Comparison of ENCODE assay signal across 15 cellular contexts in the genomic region with DNA sequence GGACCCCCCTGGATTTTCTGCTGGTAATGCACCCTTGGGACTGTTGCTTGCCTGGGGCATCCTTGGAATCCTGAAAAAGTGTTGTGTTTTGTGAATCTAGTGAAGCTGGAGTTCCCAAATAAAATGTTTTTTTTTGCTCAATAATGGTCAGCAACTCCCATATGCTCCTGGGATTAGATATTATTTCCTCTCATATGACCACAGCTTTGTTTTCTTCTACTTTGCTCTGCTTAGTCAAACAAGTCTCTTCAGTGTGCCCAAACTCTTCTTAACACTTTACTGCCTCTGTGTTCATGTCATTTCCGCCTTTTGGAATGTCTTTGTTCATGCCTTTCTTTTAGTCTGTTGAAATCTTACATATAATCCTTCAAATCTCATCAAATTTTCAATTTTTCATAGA.
A peak's percentile ranks its signal among the peaks of the same experiment; 100 is the strongest.
DNase-seq lines count a peak whose midpoint lies in the region; ATAC-seq and TF ChIP-seq lines count a peak whose summit lies in the region.
"Had no signal": no experiment of that assay in that cellular context is flagged by ENCODE, and none has a peak within 500 bp of the region (broad histone marks: within the 10 kb centered on the region; RNA-seq: fewer than 3 reads in every experiment).

No MANE protein-coding gene starts in this region.

- no peaks in the 10 kb centered on the region for H3K27me3 ChIP-seq in left ventricle myocardium inferior (ENCODE audit: low read depth)

- H3K4me3 ChIP-seq in left ventricle myocardium inferior, result peak overlapping the region; percentile 17
- H3K4me3 ChIP-seq: HAP-1 had no signal

- POLR2A ChIA-PET in activated CD4-positive, alpha-beta T cell treated with anti-CD3 and anti-CD28 coated beads for 36 hours (lab: Charles Lee), result no interaction called here

- H3K36me3 ChIP-seq in left ventricle myocardium inferior, result no peaks in the 10 kb centered on the region
- H3K36me3 ChIP-seq: HAP-1 had no signal

- no peaks in the 10 kb centered on the region for H3K9me3 ChIP-seq in left ventricle myocardium inferior (replicated peaks)
- H3K9me3 ChIP-seq: HAP-1 had no signal

- peak overlapping the region in 2 of 3 experiments; percentile 38 to 61 for H3K27ac Mint-ChIP-seq in nephron
- no peak overlapping the region for H3K27ac Mint-ChIP-seq in activated T-cell treated with anti-CD3 and anti-CD28 coated beads, Interleukin-2, amount 50 U/mL, for 72 hours
- H3K27ac Mint-ChIP-seq in activated CD4-positive, alpha-beta T cell treated with anti-CD3 and anti-CD28 coated beads for 36 hours, result no peak overlapping the region
- H3K27ac Mint-ChIP-seq: CD4-positive, alpha-beta memory T cell had no signal

- intact Hi-C loops in left ventricle myocardium inferior (cut with micrococcal nuclease) (no loop called here), cardiac septum (cut with DNase I) (no loop called here)
- intact Hi-C loops in activated CD4-positive, alpha-beta T cell treated with anti-CD3 and anti-CD28 coated beads for 36 hours (cut with DNase I, micrococcal nuclease), result no loop called here

- TF ChIP-seq CTCF in left ventricle myocardium inferior (IDR thresholded peaks at IDR 0.05; ENCODE audit: borderline replicate concordance), result no peak
- TF ChIP-seq CTCF in nephron (IDR thresholded peaks at IDR 0.05; ENCODE audit: unreplicated experiment in 3 of 3), result no peak

- H3K27ac ChIP-seq in left ventricle myocardium inferior (replicated peaks) (no peak overlapping the region), caudate nucleus (ENCODE audit: low read depth, low read length) (no peak overlapping the region)
- H3K27ac ChIP-seq: C4-2B had no signal

- CTCF ChIA-PET in activated CD4-positive, alpha-beta T cell treated with anti-CD3 and anti-CD28 coated beads for 36 hours (lab: Charles Lee), result no interaction called here

- peaks cover 16% of the 10 kb centered on the region for H3K4me1 ChIP-seq in left ventricle myocardium inferior

- no peaks in the 10 kb centered on the region for H3K9me3 Mint-ChIP-seq in nephron
- H3K9me3 Mint-ChIP-seq in activated T-cell treated with anti-CD3 and anti-CD28 coated beads, Interleukin-2, amount 50 U/mL, for 72 hours, result no peaks in the 10 kb centered on the region
- H3K9me3 Mint-ChIP-seq in activated CD4-positive, alpha-beta T cell treated with anti-CD3 and anti-CD28 coated beads for 36 hours (ENCODE audit: low read depth), result no peaks in the 10 kb centered on the region

- in situ Hi-C loops in SK-MEL-5 (cut with HindIII; ENCODE audit: low pct_unique_long_range_greater_than_20kb, low sequenced_read_pairs), result no loop called here

- no peak for DNase-seq in left ventricle myocardium inferior
- no peak for DNase-seq in cardiac septum (ENCODE audit: low spot score)
- DNase-seq in SK-MEL-5 (ENCODE audit: low read depth, low spot score), result peak; percentile 57
- DNase-seq in activated T-cell treated with anti-CD3 and anti-CD28 coated beads, Interleukin-2, amount 50 U/mL, for 72 hours, result no peak
- no peak for DNase-seq in caudate nucleus (lab: John Stamatoyannopoulos, UW)
- no peak for DNase-seq in activated CD4-positive, alpha-beta T cell treated with anti-CD3 and anti-CD28 coated beads for 36 hours
- DNase-seq: ACHN; CD4-positive, alpha-beta memory T cell; DMS79; EL; GOT3 had no signal

- H3K27me3 Mint-ChIP-seq in nephron (ENCODE audit: low read depth), result peaks cover 4% of the 10 kb centered on the region
- no peaks in the 10 kb centered on the region for H3K27me3 Mint-ChIP-seq in activated T-cell treated with anti-CD3 and anti-CD28 coated beads, Interleukin-2, amount 50 U/mL, for 72 hours (ENCODE audit: low read depth)
- no peaks in the 10 kb centered on the region for H3K27me3 Mint-ChIP-seq in activated CD4-positive, alpha-beta T cell treated with anti-CD3 and anti-CD28 coated beads for 36 hours
- H3K27me3 Mint-ChIP-seq: CD4-positive, alpha-beta memory T cell had no signal

- no peak for ATAC-seq in activated T-cell treated with anti-CD3 and anti-CD28 coated beads, Interleukin-2, amount 50 U/mL, for 72 hours (replicated peaks in 1 of 2)
- no peak for ATAC-seq in activated CD4-positive, alpha-beta T cell treated with anti-CD3 and anti-CD28 coated beads for 36 hours
- ATAC-seq: HepG2 had no signal

- no peak overlapping the region for H3K4me3 Mint-ChIP-seq in nephron
- no peak overlapping the region for H3K4me3 Mint-ChIP-seq in activated T-cell treated with anti-CD3 and anti-CD28 coated beads, Interleukin-2, amount 50 U/mL, for 72 hours
- no peak overlapping the region for H3K4me3 Mint-ChIP-seq in activated CD4-positive, alpha-beta T cell treated with anti-CD3 and anti-CD28 coated beads for 36 hours
- H3K4me3 Mint-ChIP-seq: CD4-positive, alpha-beta memory T cell had no signal

- no peaks in the 10 kb centered on the region for H3K36me3 Mint-ChIP-seq in nephron (ENCODE audit: low read depth)
- H3K36me3 Mint-ChIP-seq in activated T-cell treated with anti-CD3 and anti-CD28 coated beads, Interleukin-2, amount 50 U/mL, for 72 hours (ENCODE audit: insufficient read depth in 2 of 2), result no peaks in the 10 kb centered on the region
- no peaks in the 10 kb centered on the region for H3K36me3 Mint-ChIP-seq in activated CD4-positive, alpha-beta T cell treated with anti-CD3 and anti-CD28 coated beads for 36 hours (ENCODE audit: low read depth)
- H3K36me3 Mint-ChIP-seq: CD4-positive, alpha-beta memory T cell had no signal

- peaks cover 70% of the 10 kb centered on the region for H3K4me1 Mint-ChIP-seq in nephron
- no peaks in the 10 kb centered on the region for H3K4me1 Mint-ChIP-seq in activated T-cell treated with anti-CD3 and anti-CD28 coated beads, Interleukin-2, amount 50 U/mL, for 72 hours (ENCODE audit: low read depth)
- no peaks in the 10 kb centered on the region for H3K4me1 Mint-ChIP-seq in activated CD4-positive, alpha-beta T cell treated with anti-CD3 and anti-CD28 coated beads for 36 hours
- H3K4me1 Mint-ChIP-seq: CD4-positive, alpha-beta memory T cell had no signal

Comparison
In these comparisons a context has a peak if more than half of its experiments do, and no peak if none do; other contexts are left out.
1. H3K27ac Mint-ChIP-seq: peak in nephron (2 of 3); none in activated T-cell treated with anti-CD3 and anti-CD28 coated beads, Interleukin-2, amount 50 U/mL, for 72 hours (single experiment) and activated CD4-positive, alpha-beta T cell treated with anti-CD3 and anti-CD28 coated beads for 36 hours (single experiment).